17 cellular contexts compared by ENCODE assay signal in genomic region chr3:108391917-108392585, GRCh38.
A peak's percentile ranks its signal among the peaks of the same experiment; 100 is the strongest.
DNase-seq lines count a peak whose midpoint lies in the region; ATAC-seq and TF ChIP-seq lines count a peak whose summit lies in the region.
"Had no signal": no experiment of that assay in that cellular context is flagged by ENCODE, and none has a peak within 500 bp of the region (broad histone marks: within the 10 kb centered on the region; RNA-seq: fewer than 3 reads in every experiment).

No MANE protein-coding gene starts in this region.

- H3K27ac Mint-ChIP-seq in activated CD8-positive, alpha-beta T cell treated with anti-CD3 and anti-CD28 coated beads, Interleukin-2, amount 10 ng/mL, durations not matched to agents 7 days and 5 days: no peak overlapping the region
- H3K27ac Mint-ChIP-seq: activated naive CD4-positive, alpha-beta T cell treated with anti-CD3 and anti-CD28 coated beads, Interleukin-2, amount 50 U/mL, for 24 hours had no signal

- H2AFZ ChIP-seq in GM23248: no peak overlapping the region

- H3K4me1 ChIP-seq in GM23248 (ENCODE audit: insufficient read depth) (peaks cover 12% of the 10 kb centered on the region; the same call in 1 of the 2 replicates), sigmoid colon (no peaks in the 10 kb centered on the region)
- H3K4me1 ChIP-seq: stomach had no signal

- H3K9me3 Mint-ChIP-seq in activated CD8-positive, alpha-beta T cell treated with anti-CD3 and anti-CD28 coated beads, Interleukin-2, amount 10 ng/mL, durations not matched to agents 7 days and 5 days (ENCODE audit: insufficient read depth): no peaks in the 10 kb centered on the region
- H3K9me3 Mint-ChIP-seq: activated naive CD4-positive, alpha-beta T cell treated with anti-CD3 and anti-CD28 coated beads, Interleukin-2, amount 50 U/mL, for 24 hours had no signal

- POLR2A ChIA-PET in activated CD8-positive, alpha-beta T cell treated with anti-CD3 and anti-CD28 coated beads, Interleukin-2, amount 10 ng/mL, durations not matched to agents 7 days and 5 days (lab: Charles Lee): no interaction called here

- peak; percentile 53 for DNase-seq in GM23248
- DNase-seq in NCI-H69 (lab: John Stamatoyannopoulos, UW): peak; percentile 52
- DNase-seq in cerebellum (ENCODE audit: low spot score): peak; percentile 10
- DNase-seq in omental fat pad (ENCODE audit: low spot score): no peak
- no peak for DNase-seq in sigmoid colon
- no peak for DNase-seq in NCI-H2196 treated with DMSO at 0.1 percent for 48 hours (lab: John Stamatoyannopoulos, UW; ENCODE audit: unreplicated experiment)
- DNase-seq in activated CD8-positive, alpha-beta T cell treated with anti-CD3 and anti-CD28 coated beads, Interleukin-2, amount 10 ng/mL, durations not matched to agents 7 days and 5 days: no peak
- DNase-seq: activated CD4-positive, CD25-positive, alpha-beta regulatory T cell; central memory CD4-positive, alpha-beta T cell; H7; NCI-H1105 treated with DMSO at 0.1 percent for 48 hours; NCI-H510A treated with DMSO at 0.1 percent for 48 hours; ovary; stomach had no signal

- H4K20me1 ChIP-seq in GM23248 (ENCODE audit: insufficient read depth): no peaks in the 10 kb centered on the region
- H4K20me1 ChIP-seq: BLaER1 had no signal

- H3K9me2 ChIP-seq in GM23248 (ENCODE audit: insufficient read depth): no peaks in the 10 kb centered on the region

- peak; percentile 44 for ATAC-seq in omental fat pad (ENCODE audit: low FRiP score)
- no peak for ATAC-seq in GM21717 (IDR thresholded peaks at IDR 0.05; ENCODE audit: unreplicated experiment)
- ATAC-seq in activated CD8-positive, alpha-beta T cell treated with anti-CD3 and anti-CD28 coated beads, Interleukin-2, amount 10 ng/mL, durations not matched to agents 7 days and 5 days: no peak

- TF ChIP-seq CTCF in omental fat pad (IDR thresholded peaks at IDR 0.05) (no peak), sigmoid colon (IDR thresholded peaks at IDR 0.05) (no peak)

- intact Hi-C loops in sigmoid colon (cut with DNase I): no loop called here

- H3K27me3 ChIP-seq in GM23248 (replicated peaks; ENCODE audit: insufficient read depth): no peaks in the 10 kb centered on the region
- no peaks in the 10 kb centered on the region for H3K27me3 ChIP-seq in sigmoid colon
- H3K27me3 ChIP-seq: BLaER1, ovary, stomach had no signal

- in situ Hi-C loops in GM23248 (cut with MboI): no loop called here

- CTCF ChIA-PET in activated CD8-positive, alpha-beta T cell treated with anti-CD3 and anti-CD28 coated beads, Interleukin-2, amount 10 ng/mL, durations not matched to agents 7 days and 5 days (lab: Charles Lee): interaction anchor here (1.8 kb wide), 1 partner anchor 13 kb away, joined by 5 read pairs; no protein-coding TSS in a partner anchor

- H3K36me3 Mint-ChIP-seq in activated CD8-positive, alpha-beta T cell treated with anti-CD3 and anti-CD28 coated beads, Interleukin-2, amount 10 ng/mL, durations not matched to agents 7 days and 5 days (ENCODE audit: low read depth): no peaks in the 10 kb centered on the region
- H3K36me3 Mint-ChIP-seq: activated naive CD4-positive, alpha-beta T cell treated with anti-CD3 and anti-CD28 coated beads, Interleukin-2, amount 50 U/mL, for 24 hours had no signal

- H3K4me2 ChIP-seq in GM23248 (ENCODE audit: unreplicated experiment): no peak overlapping the region
- H3K4me2 ChIP-seq: BLaER1 had no signal

- no peaks in the 10 kb centered on the region for H3K79me2 ChIP-seq in GM23248 (ENCODE audit: insufficient read depth)

- WGBS in GM23248 (ENCODE audit: low coverage in 1 of 2, low lambda C conversion rate in 2 of 2, missing lambda C conversion rate in 2 of 2), 2 experiments: 42 to 47% methylated on average over 3 of the region's 3 CpGs
- WGBS in sigmoid colon, 2 donors: 34 to 69% methylated on average over 3 of the region's 3 CpGs

- peaks cover 30% of the 10 kb centered on the region for H3K4me1 Mint-ChIP-seq in activated CD8-positive, alpha-beta T cell treated with anti-CD3 and anti-CD28 coated beads, Interleukin-2, amount 10 ng/mL, durations not matched to agents 7 days and 5 days (ENCODE audit: low read depth)

- peaks cover 5% of the 10 kb centered on the region for H3K27me3 Mint-ChIP-seq in activated CD8-positive, alpha-beta T cell treated with anti-CD3 and anti-CD28 coated beads, Interleukin-2, amount 10 ng/mL, durations not matched to agents 7 days and 5 days (ENCODE audit: low read depth)
- H3K27me3 Mint-ChIP-seq: activated naive CD4-positive, alpha-beta T cell treated with anti-CD3 and anti-CD28 coated beads, Interleukin-2, amount 50 U/mL, for 24 hours had no signal

- H3K9ac ChIP-seq in GM23248: no peak overlapping the region
- H3K9ac ChIP-seq: BLaER1 had no signal

- peaks cover 11% of the 10 kb centered on the region; the same call in 1 of the 2 replicates for H3F3A ChIP-seq in GM23248 (ENCODE audit: insufficient read depth)

- TF ChIP-seq EP300 in sigmoid colon (IDR thresholded peaks at IDR 0.05): no peak

- H3K4me3 ChIP-seq in GM23248 (no peak overlapping the region), sigmoid colon (no peak overlapping the region)
- H3K4me3 ChIP-seq: BLaER1, ovary, stomach had no signal

- TF ChIP-seq POLR2A in sigmoid colon (IDR thresholded peaks at IDR 0.05): no peak

- H3K9me3 ChIP-seq in GM23248 (ENCODE audit: low read depth) (no peaks in the 10 kb centered on the region), sigmoid colon (no peaks in the 10 kb centered on the region)
- H3K9me3 ChIP-seq: BLaER1, ovary, stomach had no signal

- no peak overlapping the region for H3K4me3 Mint-ChIP-seq in activated CD8-positive, alpha-beta T cell treated with anti-CD3 and anti-CD28 coated beads, Interleukin-2, amount 10 ng/mL, durations not matched to agents 7 days and 5 days
- H3K4me3 Mint-ChIP-seq: activated naive CD4-positive, alpha-beta T cell treated with anti-CD3 and anti-CD28 coated beads, Interleukin-2, amount 50 U/mL, for 24 hours had no signal

- no peak overlapping the region for H3K27ac ChIP-seq in GM23248
- no peak overlapping the region for H3K27ac ChIP-seq in sigmoid colon
- H3K27ac ChIP-seq: BLaER1, ovary, stomach had no signal

- H3K36me3 ChIP-seq in GM23248 (ENCODE audit: low read depth) (no peaks in the 10 kb centered on the region), sigmoid colon (no peaks in the 10 kb centered on the region)
- H3K36me3 ChIP-seq: BLaER1, ovary, stomach had no signal

Comparison
In these comparisons a context has a peak if more than half of its experiments do, and no peak if none do; other contexts are left out.
1. DNase-seq: peak in GM23248 (single experiment), NCI-H69 (single experiment) and cerebellum (single experiment); none in omental fat pad (single experiment), sigmoid colon (single experiment), NCI-H2196 treated with DMSO at 0.1 percent for 48 hours (single experiment) and activated CD8-positive, alpha-beta T cell treated with anti-CD3 and anti-CD28 coated beads, Interleukin-2, amount 10 ng/mL, durations not matched to agents 7 days and 5 days (single experiment).